In the genomic region with DNA sequence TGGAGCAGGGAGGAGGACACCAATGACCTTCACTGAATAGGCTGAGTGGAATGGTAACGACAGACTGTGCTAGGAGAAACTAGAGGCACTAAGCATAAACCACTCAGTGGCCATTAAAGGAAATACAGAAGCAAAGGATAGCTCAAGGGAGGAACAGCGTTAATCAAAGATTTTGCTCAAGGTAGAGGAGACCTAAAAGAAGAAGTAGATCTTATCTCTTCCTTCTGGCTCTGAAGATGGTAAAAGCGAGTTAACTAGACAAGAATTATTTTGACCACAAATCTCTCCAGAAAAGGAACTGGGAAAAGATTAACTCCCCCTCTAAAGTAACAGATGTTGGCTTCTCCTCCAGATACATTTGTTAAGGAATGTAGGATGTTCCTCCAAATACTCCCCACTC, we compare ENCODE assay signal across 1 cellular context.
TF ChIP-seq lines count a peak whose summit lies in the region.

No MANE protein-coding gene starts in this region.

TF ChIP-seq in WTC11, 78 proteins besides CTCF, POLR2A, EP300 and RAD21 (continued from another document):
- TF ChIP-seq, protein P1, sequence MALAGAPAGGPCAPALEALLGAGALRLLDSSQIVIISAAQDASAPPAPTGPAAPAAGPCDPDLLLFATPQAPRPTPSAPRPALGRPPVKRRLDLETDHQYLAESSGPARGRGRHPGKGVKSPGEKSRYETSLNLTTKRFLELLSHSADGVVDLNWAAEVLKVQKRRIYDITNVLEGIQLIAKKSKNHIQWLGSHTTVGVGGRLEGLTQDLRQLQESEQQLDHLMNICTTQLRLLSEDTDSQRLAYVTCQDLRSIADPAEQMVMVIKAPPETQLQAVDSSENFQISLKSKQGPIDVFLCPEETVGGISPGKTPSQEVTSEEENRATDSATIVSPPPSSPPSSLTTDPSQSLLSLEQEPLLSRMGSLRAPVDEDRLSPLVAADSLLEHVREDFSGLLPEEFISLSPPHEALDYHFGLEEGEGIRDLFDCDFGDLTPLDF (CRISPR knock-in tag; IDR thresholded peaks at IDR 0.05), result no peak
- TF ChIP-seq GABPB1 (CRISPR knock-in tag; IDR thresholded peaks at IDR 0.05), result no peak
- TF ChIP-seq TCF7 (CRISPR knock-in tag; IDR thresholded peaks at IDR 0.05; ENCODE audit: low read depth), result no peak
- no peak for TF ChIP-seq ZNF423 (CRISPR knock-in tag; IDR thresholded peaks at IDR 0.05)
- TF ChIP-seq RORB (CRISPR knock-in tag; IDR thresholded peaks at IDR 0.05), result no peak
- TF ChIP-seq, protein P2, sequence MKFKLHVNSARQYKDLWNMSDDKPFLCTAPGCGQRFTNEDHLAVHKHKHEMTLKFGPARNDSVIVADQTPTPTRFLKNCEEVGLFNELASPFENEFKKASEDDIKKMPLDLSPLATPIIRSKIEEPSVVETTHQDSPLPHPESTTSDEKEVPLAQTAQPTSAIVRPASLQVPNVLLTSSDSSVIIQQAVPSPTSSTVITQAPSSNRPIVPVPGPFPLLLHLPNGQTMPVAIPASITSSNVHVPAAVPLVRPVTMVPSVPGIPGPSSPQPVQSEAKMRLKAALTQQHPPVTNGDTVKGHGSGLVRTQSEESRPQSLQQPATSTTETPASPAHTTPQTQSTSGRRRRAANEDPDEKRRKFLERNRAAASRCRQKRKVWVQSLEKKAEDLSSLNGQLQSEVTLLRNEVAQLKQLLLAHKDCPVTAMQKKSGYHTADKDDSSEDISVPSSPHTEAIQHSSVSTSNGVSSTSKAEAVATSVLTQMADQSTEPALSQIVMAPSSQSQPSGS (CRISPR knock-in tag; IDR thresholded peaks at IDR 0.05; ENCODE audit: borderline replicate concordance, low read depth), result no peak
- no peak for TF ChIP-seq ZNF121 (CRISPR knock-in tag; IDR thresholded peaks at IDR 0.05)
- TF ChIP-seq OVOL2 (CRISPR knock-in tag; IDR thresholded peaks at IDR 0.05; ENCODE audit: borderline replicate concordance), result no peak
- no peak for TF ChIP-seq CREM (CRISPR knock-in tag; IDR thresholded peaks at IDR 0.05)
- TF ChIP-seq, protein P3, sequence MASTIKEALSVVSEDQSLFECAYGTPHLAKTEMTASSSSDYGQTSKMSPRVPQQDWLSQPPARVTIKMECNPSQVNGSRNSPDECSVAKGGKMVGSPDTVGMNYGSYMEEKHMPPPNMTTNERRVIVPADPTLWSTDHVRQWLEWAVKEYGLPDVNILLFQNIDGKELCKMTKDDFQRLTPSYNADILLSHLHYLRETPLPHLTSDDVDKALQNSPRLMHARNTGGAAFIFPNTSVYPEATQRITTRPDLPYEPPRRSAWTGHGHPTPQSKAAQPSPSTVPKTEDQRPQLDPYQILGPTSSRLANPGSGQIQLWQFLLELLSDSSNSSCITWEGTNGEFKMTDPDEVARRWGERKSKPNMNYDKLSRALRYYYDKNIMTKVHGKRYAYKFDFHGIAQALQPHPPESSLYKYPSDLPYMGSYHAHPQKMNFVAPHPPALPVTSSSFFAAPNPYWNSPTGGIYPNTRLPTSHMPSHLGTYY (CRISPR knock-in tag; IDR thresholded peaks at IDR 0.05), result no peak
- TF ChIP-seq, protein P4, sequence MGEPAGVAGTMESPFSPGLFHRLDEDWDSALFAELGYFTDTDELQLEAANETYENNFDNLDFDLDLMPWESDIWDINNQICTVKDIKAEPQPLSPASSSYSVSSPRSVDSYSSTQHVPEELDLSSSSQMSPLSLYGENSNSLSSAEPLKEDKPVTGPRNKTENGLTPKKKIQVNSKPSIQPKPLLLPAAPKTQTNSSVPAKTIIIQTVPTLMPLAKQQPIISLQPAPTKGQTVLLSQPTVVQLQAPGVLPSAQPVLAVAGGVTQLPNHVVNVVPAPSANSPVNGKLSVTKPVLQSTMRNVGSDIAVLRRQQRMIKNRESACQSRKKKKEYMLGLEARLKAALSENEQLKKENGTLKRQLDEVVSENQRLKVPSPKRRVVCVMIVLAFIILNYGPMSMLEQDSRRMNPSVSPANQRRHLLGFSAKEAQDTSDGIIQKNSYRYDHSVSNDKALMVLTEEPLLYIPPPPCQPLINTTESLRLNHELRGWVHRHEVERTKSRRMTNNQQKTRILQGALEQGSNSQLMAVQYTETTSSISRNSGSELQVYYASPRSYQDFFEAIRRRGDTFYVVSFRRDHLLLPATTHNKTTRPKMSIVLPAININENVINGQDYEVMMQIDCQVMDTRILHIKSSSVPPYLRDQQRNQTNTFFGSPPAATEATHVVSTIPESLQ (CRISPR knock-in tag; IDR thresholded peaks at IDR 0.05), result no peak
- TF ChIP-seq, protein P5, sequence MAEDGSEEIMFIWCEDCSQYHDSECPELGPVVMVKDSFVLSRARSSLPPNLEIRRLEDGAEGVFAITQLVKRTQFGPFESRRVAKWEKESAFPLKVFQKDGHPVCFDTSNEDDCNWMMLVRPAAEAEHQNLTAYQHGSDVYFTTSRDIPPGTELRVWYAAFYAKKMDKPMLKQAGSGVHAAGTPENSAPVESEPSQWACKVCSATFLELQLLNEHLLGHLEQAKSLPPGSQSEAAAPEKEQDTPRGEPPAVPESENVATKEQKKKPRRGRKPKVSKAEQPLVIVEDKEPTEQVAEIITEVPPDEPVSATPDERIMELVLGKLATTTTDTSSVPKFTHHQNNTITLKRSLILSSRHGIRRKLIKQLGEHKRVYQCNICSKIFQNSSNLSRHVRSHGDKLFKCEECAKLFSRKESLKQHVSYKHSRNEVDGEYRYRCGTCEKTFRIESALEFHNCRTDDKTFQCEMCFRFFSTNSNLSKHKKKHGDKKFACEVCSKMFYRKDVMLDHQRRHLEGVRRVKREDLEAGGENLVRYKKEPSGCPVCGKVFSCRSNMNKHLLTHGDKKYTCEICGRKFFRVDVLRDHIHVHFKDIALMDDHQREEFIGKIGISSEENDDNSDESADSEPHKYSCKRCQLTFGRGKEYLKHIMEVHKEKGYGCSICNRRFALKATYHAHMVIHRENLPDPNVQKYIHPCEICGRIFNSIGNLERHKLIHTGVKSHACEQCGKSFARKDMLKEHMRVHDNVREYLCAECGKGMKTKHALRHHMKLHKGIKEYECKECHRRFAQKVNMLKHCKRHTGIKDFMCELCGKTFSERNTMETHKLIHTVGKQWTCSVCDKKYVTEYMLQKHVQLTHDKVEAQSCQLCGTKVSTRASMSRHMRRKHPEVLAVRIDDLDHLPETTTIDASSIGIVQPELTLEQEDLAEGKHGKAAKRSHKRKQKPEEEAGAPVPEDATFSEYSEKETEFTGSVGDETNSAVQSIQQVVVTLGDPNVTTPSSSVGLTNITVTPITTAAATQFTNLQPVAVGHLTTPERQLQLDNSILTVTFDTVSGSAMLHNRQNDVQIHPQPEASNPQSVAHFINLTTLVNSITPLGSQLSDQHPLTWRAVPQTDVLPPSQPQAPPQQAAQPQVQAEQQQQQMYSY (CRISPR knock-in tag; IDR thresholded peaks at IDR 0.05), result no peak
